18 cellular contexts compared by ENCODE assay signal in genomic region chr4:48138511-48138910, GRCh38. TPM values are rescaled to one million over a fixed set of nuclear protein-coding genes. Genes with fewer than 3 reads are reported as not detected.
DNase-seq lines count a peak whose midpoint lies in the region; ATAC-seq and TF ChIP-seq lines count a peak whose summit lies in the region.
"Had no signal": no experiment of that assay in that cellular context is flagged by ENCODE, and none has a peak within 500 bp of the region (broad histone marks: within the 10 kb centered on the region; RNA-seq: fewer than 3 reads in every experiment).

No MANE protein-coding gene starts in this region.

- no peaks in the 10 kb centered on the region for H3K9me3 Mint-ChIP-seq in activated naive CD4-positive, alpha-beta T cell treated with anti-CD3 and anti-CD28 coated beads for 36 hours
- no peaks in the 10 kb centered on the region for H3K9me3 Mint-ChIP-seq in activated naive CD8-positive, alpha-beta T cell treated with anti-CD3 and anti-CD28 coated beads, Interleukin-2, amount 10 ng/mL, durations not matched to agents 7 days and 5 days
- H3K9me3 Mint-ChIP-seq in stimulated activated effector memory CD8-positive, alpha-beta T cell treated with anti-CD3 and anti-CD28 coated beads, Interleukin-12 subunit alpha, Interleukin-12 subunit beta, amount 100 ng/mL, for 72 hours = no peaks in the 10 kb centered on the region
- H3K9me3 Mint-ChIP-seq: H9 had no signal

- TF ChIP-seq CTCF in OCI-LY3 (IDR thresholded peaks at IDR 0.05; ENCODE audit: low read depth, low read length) = no peak

- no peaks in the 10 kb centered on the region for H3K9me3 ChIP-seq in OCI-LY3 (ENCODE audit: insufficient read depth, low read length)
- H3K9me3 ChIP-seq: left ventricle myocardium inferior, uterus had no signal

- peaks cover 66% of the 10 kb centered on the region for H3K4me1 Mint-ChIP-seq in activated naive CD4-positive, alpha-beta T cell treated with anti-CD3 and anti-CD28 coated beads for 36 hours (ENCODE audit: low read depth)
- H3K4me1 Mint-ChIP-seq in activated naive CD8-positive, alpha-beta T cell treated with anti-CD3 and anti-CD28 coated beads, Interleukin-2, amount 10 ng/mL, durations not matched to agents 7 days and 5 days = peaks cover 62% of the 10 kb centered on the region
- peaks cover 59% of the 10 kb centered on the region for H3K4me1 Mint-ChIP-seq in stimulated activated effector memory CD8-positive, alpha-beta T cell treated with anti-CD3 and anti-CD28 coated beads, Interleukin-12 subunit alpha, Interleukin-12 subunit beta, amount 100 ng/mL, for 72 hours
- H3K4me1 Mint-ChIP-seq: H9 had no signal

- peaks cover 9% of the 10 kb centered on the region for H3K36me3 Mint-ChIP-seq in activated naive CD4-positive, alpha-beta T cell treated with anti-CD3 and anti-CD28 coated beads for 36 hours (ENCODE audit: low read depth)
- H3K36me3 Mint-ChIP-seq in activated naive CD8-positive, alpha-beta T cell treated with anti-CD3 and anti-CD28 coated beads, Interleukin-2, amount 10 ng/mL, durations not matched to agents 7 days and 5 days = peaks cover 14% of the 10 kb centered on the region
- no peaks in the 10 kb centered on the region for H3K36me3 Mint-ChIP-seq in stimulated activated effector memory CD8-positive, alpha-beta T cell treated with anti-CD3 and anti-CD28 coated beads, Interleukin-12 subunit alpha, Interleukin-12 subunit beta, amount 100 ng/mL, for 72 hours

- no peak overlapping the region for H3K4me3 ChIP-seq in OCI-LY3 (ENCODE audit: low read length)
- H3K4me3 ChIP-seq: left ventricle myocardium inferior, uterus had no signal

- DNase-seq in activated naive CD4-positive, alpha-beta T cell treated with anti-CD3 and anti-CD28 coated beads for 36 hours = no peak
- no peak for DNase-seq in activated naive CD4-positive, alpha-beta T cell treated with Interleukin-2 at 50 U/mL for 16 hours
- no peak for DNase-seq in activated naive CD8-positive, alpha-beta T cell treated with anti-CD3 and anti-CD28 coated beads, Interleukin-2, amount 10 ng/mL, durations not matched to agents 7 days and 5 days
- DNase-seq in stimulated activated effector memory CD8-positive, alpha-beta T cell treated with anti-CD3 and anti-CD28 coated beads, Interleukin-12 subunit alpha, Interleukin-12 subunit beta, amount 100 ng/mL, for 72 hours (ENCODE audit: low spot score in 2 of 2) = no peak
- DNase-seq in ureter (ENCODE audit: low spot score) (no peak), DMS79 treated with DMSO at 0.1 percent for 48 hours (lab: John Stamatoyannopoulos, UW) (no peak), KG1 (lab: John Stamatoyannopoulos, UW) (no peak)
- DNase-seq: anterior cingulate cortex, H9, left ventricle myocardium inferior, NCI-H1048, NCI-H2029, NCI-H446, right cardiac atrium, Right ventricle myocardium superior, uterus had no signal

- H3K36me3 ChIP-seq in OCI-LY3 (replicated peaks; ENCODE audit: low read depth, low read length) = peaks cover 20% of the 10 kb centered on the region
- H3K36me3 ChIP-seq: uterus had no signal

- peak overlapping the region; percentile 48 for H3K4me3 Mint-ChIP-seq in activated naive CD4-positive, alpha-beta T cell treated with anti-CD3 and anti-CD28 coated beads for 36 hours
- peak overlapping the region; percentile 88 for H3K4me3 Mint-ChIP-seq in activated naive CD8-positive, alpha-beta T cell treated with anti-CD3 and anti-CD28 coated beads, Interleukin-2, amount 10 ng/mL, durations not matched to agents 7 days and 5 days
- H3K4me3 Mint-ChIP-seq in stimulated activated effector memory CD8-positive, alpha-beta T cell treated with anti-CD3 and anti-CD28 coated beads, Interleukin-12 subunit alpha, Interleukin-12 subunit beta, amount 100 ng/mL, for 72 hours = peak overlapping the region; percentile 26
- H3K4me3 Mint-ChIP-seq: H9 had no signal

- intact Hi-C loops in activated naive CD4-positive, alpha-beta T cell treated with anti-CD3 and anti-CD28 coated beads for 36 hours (cut with micrococcal nuclease) = loop anchor here (2.0 to 10.0 kb wide), 2 partner anchors 14 to 654 kb away; partner anchors contain the start of gene ATP10D

- peak overlapping the region; percentile 93 for H3K27ac Mint-ChIP-seq in activated naive CD4-positive, alpha-beta T cell treated with anti-CD3 and anti-CD28 coated beads for 36 hours
- peak overlapping the region; percentile 99 for H3K27ac Mint-ChIP-seq in activated naive CD8-positive, alpha-beta T cell treated with anti-CD3 and anti-CD28 coated beads, Interleukin-2, amount 10 ng/mL, durations not matched to agents 7 days and 5 days
- H3K27ac Mint-ChIP-seq in stimulated activated effector memory CD8-positive, alpha-beta T cell treated with anti-CD3 and anti-CD28 coated beads, Interleukin-12 subunit alpha, Interleukin-12 subunit beta, amount 100 ng/mL, for 72 hours = peak overlapping the region; percentile 83

- H3K27me3 ChIP-seq in OCI-LY3 (ENCODE audit: low read depth, low read length) = no peaks in the 10 kb centered on the region
- H3K27me3 ChIP-seq: uterus had no signal

- H3K79me2 ChIP-seq in OCI-LY3 (ENCODE audit: low read length) = no peaks in the 10 kb centered on the region

- H3K27me3 Mint-ChIP-seq in activated naive CD4-positive, alpha-beta T cell treated with anti-CD3 and anti-CD28 coated beads for 36 hours (ENCODE audit: low read depth) = no peaks in the 10 kb centered on the region
- H3K27me3 Mint-ChIP-seq in activated naive CD8-positive, alpha-beta T cell treated with anti-CD3 and anti-CD28 coated beads, Interleukin-2, amount 10 ng/mL, durations not matched to agents 7 days and 5 days = no peaks in the 10 kb centered on the region

- ATAC-seq in activated naive CD8-positive, alpha-beta T cell treated with anti-CD3 and anti-CD28 coated beads, Interleukin-2, amount 10 ng/mL, durations not matched to agents 7 days and 5 days (ENCODE audit: low read depth) = peak; percentile 8
- ATAC-seq in stimulated activated effector memory CD8-positive, alpha-beta T cell treated with anti-CD3 and anti-CD28 coated beads, Interleukin-12 subunit alpha, Interleukin-12 subunit beta, amount 100 ng/mL, for 72 hours = no peak
- ATAC-seq: right cardiac atrium had no signal

- CTCF ChIA-PET in activated naive CD4-positive, alpha-beta T cell treated with anti-CD3 and anti-CD28 coated beads for 36 hours (lab: Charles Lee) = interaction anchor here (0.8 to 7.7 kb wide), 13 partner anchors 10 to 205 kb away, joined by 3 to 162 read pairs (median 4); no protein-coding TSS in a partner anchor

- no peak overlapping the region for H2AFZ ChIP-seq in OCI-LY3 (ENCODE audit: low read depth, low read length)

- H3K27ac ChIP-seq in OCI-LY3 (ENCODE audit: low read length) = peak overlapping the region; percentile 42
- H3K27ac ChIP-seq: HL-60, left ventricle myocardium inferior, uterus had no signal

- no peaks in the 10 kb centered on the region for H4K20me1 ChIP-seq in OCI-LY3 (ENCODE audit: insufficient read depth, low read length)

- POLR2A ChIA-PET in activated naive CD8-positive, alpha-beta T cell treated with anti-CD3 and anti-CD28 coated beads, Interleukin-2, amount 10 ng/mL, durations not matched to agents 7 days and 5 days (lab: Charles Lee) = interaction anchor here (0.6 to 4.0 kb wide), 10 partner anchors 10 to 303 kb away, joined by 3 to 196 read pairs (median 5); partner anchors contain the start of genes NFXL1 and SLAIN2

- peak overlapping the region; percentile 41 for H3K4me2 ChIP-seq in OCI-LY3 (ENCODE audit: low read length)

- H3K4me1 ChIP-seq in OCI-LY3 (ENCODE audit: low read length) = peaks cover 15% of the 10 kb centered on the region
- H3K4me1 ChIP-seq: uterus had no signal

- H3K9ac ChIP-seq in OCI-LY3 (ENCODE audit: low read length) = no peak overlapping the region

RNA-seq across cellular contexts. Expression of gene TXK, which starts 4.5 kb away (rescaled TPM):
- 10 to 100 TPM; 24.4 to 28.6 TPM for total RNA-seq in activated naive CD4-positive, alpha-beta T cell treated with anti-CD3 and anti-CD28 coated beads for 36 hours
- total RNA-seq in activated naive CD8-positive, alpha-beta T cell treated with anti-CD3 and anti-CD28 coated beads, Interleukin-2, amount 10 ng/mL, durations not matched to agents 7 days and 5 days = 10 to 100 TPM; 65.8 to 66.8 TPM
- 7.8 TPM for total RNA-seq in ureter

Comparison
In these comparisons a context has a peak if more than half of its experiments do, and no peak if none do; other contexts are left out.
1. H3K4me3 Mint-ChIP-seq: peak in every context shown above with its lines; median percentile 88 in activated naive CD8-positive, alpha-beta T cell treated with anti-CD3 and anti-CD28 coated beads, Interleukin-2, amount 10 ng/mL, durations not matched to agents 7 days and 5 days; 48 in activated naive CD4-positive, alpha-beta T cell treated with anti-CD3 and anti-CD28 coated beads for 36 hours; 26 in stimulated activated effector memory CD8-positive, alpha-beta T cell treated with anti-CD3 and anti-CD28 coated beads, Interleukin-12 subunit alpha, Interleukin-12 subunit beta, amount 100 ng/mL, for 72 hours.